1 cellular context compared by ENCODE assay signal in the genomic region with DNA sequence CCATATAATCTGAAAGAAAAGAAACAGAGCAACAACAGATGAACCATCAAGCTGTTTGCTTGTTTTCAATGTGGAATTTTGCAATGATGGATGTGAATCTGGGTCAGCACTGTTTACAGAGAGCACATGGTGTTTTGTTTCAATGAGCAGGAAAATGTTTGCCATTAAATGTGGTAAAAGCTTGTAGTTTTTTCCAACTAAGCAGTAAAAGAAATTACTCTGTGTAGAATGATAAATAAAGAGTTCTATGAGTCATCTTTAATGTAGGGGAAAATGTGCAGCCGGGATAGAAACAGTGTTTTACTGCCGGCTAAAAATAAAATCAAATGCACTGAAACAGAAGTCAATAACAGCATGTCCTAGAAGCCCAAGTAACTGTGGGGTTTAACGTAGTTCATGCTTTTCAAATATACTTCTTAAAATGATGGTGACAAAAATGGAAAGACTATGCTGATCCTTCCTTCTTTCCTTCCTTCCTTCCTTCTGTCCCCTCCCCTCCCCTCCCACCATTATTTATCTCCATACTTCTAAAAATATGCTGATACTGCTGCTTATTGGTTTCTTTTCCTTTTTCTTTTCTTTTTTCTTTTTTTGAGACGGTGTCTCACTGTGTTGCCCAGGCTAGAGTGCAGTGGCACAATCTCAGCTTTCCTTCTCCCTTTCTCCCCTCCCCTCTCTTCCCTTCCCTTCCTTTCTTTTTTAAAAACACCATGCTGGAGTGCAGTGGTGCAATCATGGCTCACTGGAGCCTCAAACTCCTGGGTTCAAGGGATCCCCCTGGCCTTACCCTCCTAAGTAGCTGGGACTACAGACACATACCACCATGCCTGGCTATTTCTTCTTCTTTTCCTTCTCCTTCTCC.
TF ChIP-seq lines count a peak whose summit lies in the region.

No MANE protein-coding gene starts in this region.

TF ChIP-seq in HEK293, 187 proteins besides CTCF, POLR2A, EP300 and RAD21 (continued from another document):
- TF ChIP-seq ZSCAN30 (tag by site-specific recombination; IDR thresholded peaks at IDR 0.05) (peak; percentile 53; the same call in 1 of the 2 replicates), ZNF585B (tag by site-specific recombination; IDR thresholded peaks at IDR 0.05) (no peak), KLF7 (tag by site-specific recombination; IDR thresholded peaks at IDR 0.05; ENCODE audit: borderline replicate concordance) (no peak), ZNF274 (IDR thresholded peaks at IDR 0.05; ENCODE audit: low read length) (no peak), ZNF274 (tag by site-specific recombination; IDR thresholded peaks at IDR 0.05; ENCODE audit: borderline replicate concordance) (no peak), ZNF26 (tag by site-specific recombination; IDR thresholded peaks at IDR 0.05) (no peak), BCL6B (tag by site-specific recombination; IDR thresholded peaks at IDR 0.05) (no peak), ZFP3 (tag by site-specific recombination; IDR thresholded peaks at IDR 0.05; ENCODE audit: low read depth) (no peak), GLI4 (tag by site-specific recombination; IDR thresholded peaks at IDR 0.05) (no peak), ZNF664 (tag by site-specific recombination; IDR thresholded peaks at IDR 0.05) (no peak), ZNF23 (tag by site-specific recombination; IDR thresholded peaks at IDR 0.05; ENCODE audit: borderline replicate concordance) (no peak), ZFHX2 (tag by site-specific recombination; conservative IDR thresholded peaks at IDR 0.05) (no peak), ZNF202 (tag by site-specific recombination; IDR thresholded peaks at IDR 0.05; ENCODE audit: borderline replicate concordance) (no peak), ZXDB (tag by site-specific recombination; IDR thresholded peaks at IDR 0.05) (peak; percentile 47; the same call in 1 of the 2 replicates), ZNF747 (tag by site-specific recombination; IDR thresholded peaks at IDR 0.05) (no peak), ZNF571 (tag by site-specific recombination; IDR thresholded peaks at IDR 0.05) (no peak), ZNF121 (tag by site-specific recombination; IDR thresholded peaks at IDR 0.05) (peak; percentile 81), ZNF558 (tag by site-specific recombination; IDR thresholded peaks at IDR 0.05) (no peak), ZNF514 (tag by site-specific recombination; IDR thresholded peaks at IDR 0.05) (no peak), ZNF677 (tag by site-specific recombination; IDR thresholded peaks at IDR 0.05) (no peak)
- TF ChIP-seq, protein P1, sequence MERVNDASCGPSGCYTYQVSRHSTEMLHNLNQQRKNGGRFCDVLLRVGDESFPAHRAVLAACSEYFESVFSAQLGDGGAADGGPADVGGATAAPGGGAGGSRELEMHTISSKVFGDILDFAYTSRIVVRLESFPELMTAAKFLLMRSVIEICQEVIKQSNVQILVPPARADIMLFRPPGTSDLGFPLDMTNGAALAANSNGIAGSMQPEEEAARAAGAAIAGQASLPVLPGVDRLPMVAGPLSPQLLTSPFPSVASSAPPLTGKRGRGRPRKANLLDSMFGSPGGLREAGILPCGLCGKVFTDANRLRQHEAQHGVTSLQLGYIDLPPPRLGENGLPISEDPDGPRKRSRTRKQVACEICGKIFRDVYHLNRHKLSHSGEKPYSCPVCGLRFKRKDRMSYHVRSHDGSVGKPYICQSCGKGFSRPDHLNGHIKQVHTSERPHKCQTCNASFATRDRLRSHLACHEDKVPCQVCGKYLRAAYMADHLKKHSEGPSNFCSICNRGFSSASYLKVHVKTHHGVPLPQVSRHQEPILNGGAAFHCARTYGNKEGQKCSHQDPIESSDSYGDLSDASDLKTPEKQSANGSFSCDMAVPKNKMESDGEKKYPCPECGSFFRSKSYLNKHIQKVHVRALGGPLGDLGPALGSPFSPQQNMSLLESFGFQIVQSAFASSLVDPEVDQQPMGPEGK (tag by site-specific recombination; IDR thresholded peaks at IDR 0.05), result no peak
TF ChIP-seq in HEK293: peak in this region for 31.
